ENCODE assay signal across 8 cellular contexts in the genomic region with DNA sequence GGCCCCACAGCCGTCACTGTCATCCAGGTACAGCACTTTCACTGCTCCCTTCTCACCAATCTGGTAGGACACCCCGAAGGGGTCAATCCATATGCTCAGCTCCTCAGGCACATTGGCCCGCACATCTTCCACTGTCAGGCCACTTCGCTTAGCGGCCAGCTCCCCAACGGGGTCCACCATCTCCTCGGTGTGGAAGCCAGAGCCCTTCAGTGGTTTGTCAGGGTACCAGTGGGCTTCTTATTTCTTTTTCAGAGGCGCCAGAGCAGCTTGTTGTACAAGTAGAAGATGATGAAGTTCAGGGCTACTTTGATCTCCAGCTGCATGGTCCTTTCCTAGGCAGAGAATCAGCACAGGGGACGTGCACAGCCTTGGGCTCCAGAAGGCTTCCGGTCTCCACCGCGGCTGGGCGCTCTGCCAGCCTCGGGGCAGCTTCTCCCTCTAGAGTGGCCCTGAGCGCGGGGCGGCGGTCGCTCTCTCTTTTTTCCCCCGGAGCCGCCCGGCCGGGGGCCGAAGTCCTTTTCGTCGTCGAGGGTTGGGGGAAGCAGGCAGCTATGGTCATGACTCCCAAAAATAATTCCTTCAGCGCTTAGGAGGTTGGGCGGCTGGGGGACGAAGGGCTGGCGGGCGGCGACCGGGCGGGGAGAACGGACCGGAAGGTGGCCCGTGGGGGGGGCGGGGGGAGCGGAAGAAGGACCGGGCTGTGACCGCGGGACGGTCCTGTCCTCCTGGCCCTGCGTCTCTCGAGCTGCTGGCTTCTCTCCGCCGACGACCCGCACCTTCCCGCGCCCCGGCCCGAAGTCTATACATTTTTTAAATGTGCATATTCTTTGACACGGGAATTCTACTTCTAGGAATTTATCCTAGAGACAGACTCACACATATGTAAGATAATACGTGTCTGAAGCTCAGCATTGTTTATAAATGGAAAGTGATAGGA. TPM values are rescaled to one million over a fixed set of nuclear protein-coding genes. Genes with fewer than 3 reads are reported as not detected.
DNase-seq lines count a peak whose midpoint lies in the region; ATAC-seq and TF ChIP-seq lines count a peak whose summit lies in the region.

No MANE protein-coding gene starts in this region.

- no peaks in the 10 kb centered on the region; the same call in 1 of the 2 replicates for H3K27me3 ChIP-seq in BJ (ENCODE audit: control insufficient read depth, insufficient read depth, low read length)
- peaks cover 0 to 50% (median 34%) of the 10 kb centered on the region in 9 donors for H3K27me3 ChIP-seq in heart left ventricle
- no peaks in the 10 kb centered on the region for H3K27me3 ChIP-seq in ovary

- DNase-seq in BJ (ENCODE audit: low read depth) (no peak), NCI-H748 (lab: John Stamatoyannopoulos, UW; ENCODE audit: unreplicated experiment) (peak; percentile 89), heart left ventricle (peak; percentile 84 to 90 (median 87)), ovary (peak; percentile 41 to 65 (median 56)), GOT3 (lab: John Stamatoyannopoulos, UW) (no peak)
- DNase-seq in activated naive CD8-positive, alpha-beta T cell treated with anti-CD3 and anti-CD28 coated beads, Interleukin-2, amount 50 U/mL, for 24 hours = peak; percentile 56

- H3K4me1 Mint-ChIP-seq in activated naive CD8-positive, alpha-beta T cell treated with anti-CD3 and anti-CD28 coated beads, Interleukin-2, amount 50 U/mL, for 24 hours = peaks cover 11% of the 10 kb centered on the region

- H3K9me3 Mint-ChIP-seq in activated naive CD8-positive, alpha-beta T cell treated with anti-CD3 and anti-CD28 coated beads, Interleukin-2, amount 50 U/mL, for 24 hours = no peaks in the 10 kb centered on the region

- CTCF ChIA-PET in BJ (lab: Yijun Ruan, JAX) = interaction anchor here (0.8 to 1.9 kb wide), 2 partner anchors 59 to 137 kb away, joined by 3 to 7 read pairs; no protein-coding TSS in a partner anchor

- peak overlapping the region; percentile 76 for H3K4me3 Mint-ChIP-seq in activated naive CD8-positive, alpha-beta T cell treated with anti-CD3 and anti-CD28 coated beads, Interleukin-2, amount 50 U/mL, for 24 hours

- TF ChIP-seq EP300 in ovary (IDR thresholded peaks at IDR 0.05) = no peak

- H3K36me3 Mint-ChIP-seq in activated naive CD8-positive, alpha-beta T cell treated with anti-CD3 and anti-CD28 coated beads, Interleukin-2, amount 50 U/mL, for 24 hours (ENCODE audit: low read depth) = no peaks in the 10 kb centered on the region

- peak; percentile 82 for ATAC-seq in GM18498 (IDR thresholded peaks at IDR 0.05; ENCODE audit: unreplicated experiment)
- ATAC-seq in HG03135 (IDR thresholded peaks at IDR 0.05; ENCODE audit: unreplicated experiment) = peak; percentile 54
- peak; percentile 81 for ATAC-seq in activated naive CD8-positive, alpha-beta T cell treated with anti-CD3 and anti-CD28 coated beads, Interleukin-2, amount 50 U/mL, for 24 hours
- peak; percentile 80 to 98 (median 95) for ATAC-seq in heart left ventricle

- TF ChIP-seq POLR2A in heart left ventricle (IDR thresholded peaks at IDR 0.05) (peak in 1 of 2 donors; percentile 20), ovary (IDR thresholded peaks at IDR 0.05) (no peak)

- H3K4me1 ChIP-seq in heart left ventricle (peaks cover 0 to 21% (median 11%) of the 10 kb centered on the region in 12 donors), ovary (ENCODE audit: insufficient read depth) (no peaks in the 10 kb centered on the region)

- intact Hi-C loops in heart left ventricle (cut with DNase I) (loop anchor here in 6 of 10 donors (5.0 to 10.0 kb wide), 6 partner anchors 34 to 136 kb away; a partner anchor contains a TSS), ovary (cut with DNase I) (no loop called here)

- peaks cover 89% of the 10 kb centered on the region for H3K27me3 Mint-ChIP-seq in activated naive CD8-positive, alpha-beta T cell treated with anti-CD3 and anti-CD28 coated beads, Interleukin-2, amount 50 U/mL, for 24 hours

- H3K9me3 ChIP-seq in heart left ventricle = no peaks in the 10 kb centered on the region
- H3K9me3 ChIP-seq in ovary = no peaks in the 10 kb centered on the region

- H3K4me3 ChIP-seq in BJ (ENCODE audit: low read depth, low read length) = peak overlapping the region; percentile 56
- H3K4me3 ChIP-seq in heart left ventricle = peak overlapping the region; percentile 20 to 78 (median 70)
- H3K4me3 ChIP-seq in ovary = peak overlapping the region; percentile 45

- H3K27ac Mint-ChIP-seq in activated naive CD8-positive, alpha-beta T cell treated with anti-CD3 and anti-CD28 coated beads, Interleukin-2, amount 50 U/mL, for 24 hours = no peak overlapping the region

- TF ChIP-seq CTCF in BJ (IDR thresholded peaks at IDR 0.05; ENCODE audit: insufficient read depth, low read depth, low read length) (no peak), heart left ventricle (IDR thresholded peaks at IDR 0.05) (peak in 1 of 12 donors; percentile 14), ovary (IDR thresholded peaks at IDR 0.05) (no peak)

- H3K36me3 ChIP-seq in BJ (ENCODE audit: control insufficient read depth, insufficient read depth, low read length) = no peaks in the 10 kb centered on the region
- H3K36me3 ChIP-seq in heart left ventricle = no peaks in the 10 kb centered on the region
- no peaks in the 10 kb centered on the region for H3K36me3 ChIP-seq in ovary

- H3K27ac ChIP-seq in heart left ventricle (peak overlapping the region in 11 of 12 donors; percentile 56 to 92 (median 73)), ovary (no peak overlapping the region)

- 9 to 31% (median 15%) methylated on average over 20 to 56 of the region's 56 CpGs for WGBS in heart left ventricle, 4 donors
- WGBS in ovary, 3 donors = 8 to 10% (median 10%) methylated on average over 54 to 56 of the region's 56 CpGs

- POLR2A ChIA-PET in BJ (lab: Charles Lee) = interaction anchor here (0.7 kb wide), 1 partner anchor 77 kb away, joined by 3 read pairs; a partner anchor contains a TSS

RNA-seq across cellular contexts. Expression of a gene that starts 6.5 kb away (rescaled TPM):
- polyA plus RNA-seq in BJ (2011; rRNA removed) = 9.9 and 11.7 TPM in 2 replicates
- polyA minus RNA-seq in BJ (2011; rRNA and poly(A)+ RNA removed) = 6.5 and 6.7 TPM in 2 replicates
- 10 to 100 TPM in 2 of 9 donors, 1 to 10 TPM in 7; 6.8 to 12.6 (median 7.9) TPM for total RNA-seq in heart left ventricle
- 10 to 100 TPM in 1 of 2 donors, 1 to 10 TPM in 1; 5.8 to 10.2 TPM for polyA plus RNA-seq in heart left ventricle
- total RNA-seq in ovary = 10 to 100 TPM in 6 of 7 donors, 1 to 10 TPM in 1; 10.0 to 17.5 (median 13.7) TPM
- polyA plus RNA-seq in ovary = 10 to 100 TPM; 12.5 to 16.9 TPM

RNA-seq across cellular contexts. Expression of a gene that starts 33.5 kb away (rescaled TPM):
- 3.0 and 3.3 TPM in 2 replicates for polyA plus RNA-seq in BJ (2011; rRNA removed)
- polyA minus RNA-seq in BJ (2011; rRNA and poly(A)+ RNA removed) = 1.8 and 4.1 TPM in 2 replicates
- total RNA-seq in heart left ventricle = 1 to 10 TPM; 2.1 to 5.0 (median 2.5) TPM
- polyA plus RNA-seq in heart left ventricle = 1 to 10 TPM; 1.5 to 2.2 TPM
- total RNA-seq in ovary = 1 to 10 TPM; 1.5 to 8.0 (median 6.0) TPM
- 1 to 10 TPM; 5.1 to 7.0 TPM for polyA plus RNA-seq in ovary

RNA-seq across cellular contexts. Expression of a gene that starts 40.5 kb away (rescaled TPM):
- polyA plus RNA-seq in BJ (2011; rRNA removed) (0.72 TPM in 2 replicates), heart left ventricle (1 to 10 TPM; 5.8 to 7.2 TPM), ovary (1 to 10 TPM; 1.4 to 1.5 TPM)
- polyA minus RNA-seq in BJ (2011; rRNA and poly(A)+ RNA removed) = 0.19 and 0.36 TPM in 2 replicates
- total RNA-seq in heart left ventricle (1 to 10 TPM; 3.3 to 8.4 (median 5.2) TPM), ovary (1 to 10 TPM in 5 of 7 donors, under 1 TPM in 2; 0.34 to 2.4 (median 1.8) TPM)

RNA-seq across cellular contexts. Expression of a gene that starts 48.4 kb away (rescaled TPM):
- polyA plus RNA-seq in BJ (2011; rRNA removed) (14.6 and 19.5 TPM in 2 replicates), heart left ventricle (1 to 10 TPM; 8.1 to 8.3 TPM), ovary (10 to 100 TPM; 21.6 to 29.2 TPM)
- polyA minus RNA-seq in BJ (2011; rRNA and poly(A)+ RNA removed) = 12.0 and 12.3 TPM in 2 replicates
- total RNA-seq in heart left ventricle (10 to 100 TPM in 8 of 9 donors, 1 to 10 TPM in 1; 9.8 to 16.4 (median 12.2) TPM), ovary (10 to 100 TPM; 11.8 to 32.0 (median 23.1) TPM)

Comparison
In these comparisons a context has a peak if more than half of its experiments do, and no peak if none do; other contexts are left out.
1. DNase-seq: peak in NCI-H748 (single experiment), activated naive CD8-positive, alpha-beta T cell treated with anti-CD3 and anti-CD28 coated beads, Interleukin-2, amount 50 U/mL, for 24 hours (single experiment), heart left ventricle (5 of 5) and ovary (5 of 5); none in BJ (single experiment) and GOT3 (single experiment).
2. H3K27ac ChIP-seq: peak in heart left ventricle (11 of 12); none in ovary (0 of 2).
3. intact Hi-C loops: an anchor here in heart left ventricle (5.0 to 10.0 kb wide); none called in ovary.
4. Peak in every context shown above with its lines, with median percentiles within 50 percentile points of each other: H3K4me3 ChIP-seq and ATAC-seq.